ENCODE assay signal across 8 cellular contexts in the genomic region with DNA sequence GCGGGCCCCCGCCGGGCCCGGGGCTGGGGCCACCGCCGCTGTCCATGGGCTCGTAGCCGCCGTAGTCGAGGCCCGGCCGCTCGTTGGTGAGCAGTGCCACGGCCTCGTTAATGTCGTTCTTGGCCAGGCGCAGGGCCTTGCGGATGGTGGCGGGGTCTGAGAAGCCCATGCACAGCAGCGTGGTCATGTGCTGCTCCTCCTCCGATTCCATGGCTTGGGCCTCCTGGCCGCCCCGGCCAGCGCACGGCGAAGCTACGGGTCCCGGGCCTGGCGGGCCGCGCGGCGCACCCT. TPM values are rescaled to one million over a fixed set of nuclear protein-coding genes. Genes with fewer than 3 reads are reported as not detected.
DNase-seq lines count a peak whose midpoint lies in the region; ATAC-seq and TF ChIP-seq lines count a peak whose summit lies in the region.

No MANE protein-coding gene starts in this region.

- no peak for TF ChIP-seq EP300 in suprapubic skin (IDR thresholded peaks at IDR 0.05)

- ATAC-seq in GM18519 (IDR thresholded peaks at IDR 0.05; ENCODE audit: low FRiP score, unreplicated experiment) (peak; percentile 29), HG02981 (IDR thresholded peaks at IDR 0.05; ENCODE audit: unreplicated experiment) (peak; percentile 11), lung (ENCODE audit: insufficient read depth, low FRiP score) (peak; percentile 23)

- no peak for TF ChIP-seq POLR2A in suprapubic skin (IDR thresholded peaks at IDR 0.05)

- intact Hi-C loops in dorsolateral prefrontal cortex (cut with DNase I) = loop anchor here (5.0 to 10.0 kb wide), 4 partner anchors 57 to 73 kb away; no protein-coding TSS in a partner anchor

- peak overlapping the region; percentile 55 to 99 (median 96) for H3K27ac ChIP-seq in dorsolateral prefrontal cortex
- peak overlapping the region; percentile 98 to 99 for H3K27ac ChIP-seq in lung (ENCODE audit: low read depth in 1 of 2, low read length in 1 of 2)
- H3K27ac ChIP-seq in suprapubic skin = peak overlapping the region; percentile 98

- H3K9me3 ChIP-seq in lung (ENCODE audit: control insufficient read depth in 2 of 2, insufficient read depth in 1 of 2, low read length in 1 of 2) = no peaks in the 10 kb centered on the region
- H3K9me3 ChIP-seq in suprapubic skin = no peaks in the 10 kb centered on the region

- CTCF ChIA-PET in AG04449 (lab: Yijun Ruan, JAX) = no interaction called here

- H3K4me3 ChIP-seq in AG04449 (ENCODE audit: low read depth, low read length) = peak overlapping the region; percentile 90
- H3K4me3 ChIP-seq in dorsolateral prefrontal cortex = peak overlapping the region; percentile 71 to 98 (median 88)
- peak overlapping the region; percentile 84 for H3K4me3 ChIP-seq in lung
- peak overlapping the region; percentile 96 for H3K4me3 ChIP-seq in suprapubic skin

- no peaks in the 10 kb centered on the region for H3K27me3 ChIP-seq in dorsolateral prefrontal cortex
- no peaks in the 10 kb centered on the region for H3K27me3 ChIP-seq in lung (ENCODE audit: control insufficient read depth, insufficient read depth)
- H3K27me3 ChIP-seq in suprapubic skin = no peaks in the 10 kb centered on the region

- POLR2A ChIA-PET in AG04449 (lab: Yijun Ruan, JAX) = no interaction called here

- DNase-seq in AG04449 (ENCODE audit: low read depth, low spot score) (no peak), RKO (ENCODE audit: low spot score) (peak; percentile 44), dorsolateral prefrontal cortex (peak in 7 of 10 donors; percentile 25 to 59 (median 34)), lung (ENCODE audit: low spot score) (peak; percentile 35), suprapubic skin (ENCODE audit: low spot score in 2 of 2) (peak in 1 of 2 donors; percentile 69), mesenteric fat pad (ENCODE audit: low spot score) (no peak)

- no peaks in the 10 kb centered on the region for H3K36me3 ChIP-seq in lung (ENCODE audit: control insufficient read depth in 2 of 2, insufficient read depth in 2 of 2, low read length in 2 of 2)
- H3K36me3 ChIP-seq in suprapubic skin = no peaks in the 10 kb centered on the region

- TF ChIP-seq CTCF in AG04449 (IDR thresholded peaks at IDR 0.05; ENCODE audit: insufficient read depth, low read length, missing control alignments) = no peak
- no peak for TF ChIP-seq CTCF in dorsolateral prefrontal cortex (IDR thresholded peaks at IDR 0.05 in 54 of 56, conservative IDR thresholded peaks at IDR 0.05 in 2 of 56; ENCODE audit: low read depth in 1 of 56, partially characterized antibody in 56 of 56)
- no peak for TF ChIP-seq CTCF in lung (IDR thresholded peaks at IDR 0.05; ENCODE audit: control extremely low read depth, extremely low read depth)
- no peak for TF ChIP-seq CTCF in suprapubic skin (IDR thresholded peaks at IDR 0.05)

- WGBS in lung, 2 donors = 0 to 1% methylated on average over 28 to 33 of the region's 33 CpGs
- 3% methylated on average over 6 of the region's 33 CpGs for WGBS in suprapubic skin

- peaks cover 8 to 18% of the 10 kb centered on the region in 2 donors for H3K4me1 ChIP-seq in lung (ENCODE audit: control insufficient read depth in 2 of 2, insufficient read depth in 2 of 2, low read length in 2 of 2)
- peaks cover 69% of the 10 kb centered on the region for H3K4me1 ChIP-seq in suprapubic skin

RNA-seq across cellular contexts. Expression of gene USP24, which starts 0.3 kb away (rescaled TPM):
- total RNA-seq in dorsolateral prefrontal cortex (10 to 100 TPM; 40.6 to 86.1 (median 55.6) TPM), lung (10 to 100 TPM; 36.7 to 77.8 TPM), suprapubic skin (10 to 100 TPM; 27.7 to 84.0 (median 30.2) TPM), mesenteric fat pad (59.8 TPM)
- polyA plus RNA-seq in lung = 10 to 100 TPM in 1 of 2 donors, 1 to 10 TPM in 1; 7.8 to 10.6 TPM

Comparison
In these comparisons a context has a peak if more than half of its experiments do, and no peak if none do; other contexts are left out.
1. DNase-seq: peak in RKO (single experiment), dorsolateral prefrontal cortex (7 of 10) and lung (single experiment); none in AG04449 (single experiment) and mesenteric fat pad (single experiment).
2. Peak in every context shown above with its lines, with median percentiles within 50 percentile points of each other: H3K4me3 ChIP-seq, ATAC-seq and H3K27ac ChIP-seq.